Comparison of ENCODE assay signal across 17 cellular contexts in the genomic region with DNA sequence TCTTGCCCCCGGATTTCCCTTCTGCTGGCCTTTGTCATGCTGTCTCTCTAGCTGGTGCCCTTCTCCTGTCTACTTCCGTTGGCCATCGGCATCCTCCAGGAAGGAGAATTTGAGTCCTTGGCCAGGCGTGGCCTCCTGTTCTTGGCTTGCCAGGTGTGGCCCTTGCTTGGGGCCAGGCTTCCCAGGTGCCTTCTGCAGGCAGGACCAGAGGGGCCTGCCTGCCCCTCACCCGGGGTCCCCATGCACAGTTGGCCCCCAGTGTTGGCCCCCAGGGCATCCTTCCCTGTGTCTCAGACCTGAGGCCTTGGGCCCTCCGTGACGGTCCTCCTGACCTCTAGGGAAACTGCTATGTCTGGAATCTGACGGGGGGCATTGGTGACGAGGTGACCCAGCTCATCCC. TPM values are rescaled to one million over a fixed set of nuclear protein-coding genes. Genes with fewer than 3 reads are reported as not detected.
A peak's percentile ranks its signal among the peaks of the same experiment; 100 is the strongest.
DNase-seq lines count a peak whose midpoint lies in the region; ATAC-seq and TF ChIP-seq lines count a peak whose summit lies in the region.
"Had no signal": no experiment of that assay in that cellular context is flagged by ENCODE, and none has a peak within 500 bp of the region (broad histone marks: within the 10 kb centered on the region; RNA-seq: fewer than 3 reads in every experiment).

No MANE protein-coding gene starts in this region.

- no peaks in the 10 kb centered on the region for H3K36me3 Mint-ChIP-seq in CD4-positive, CD25-positive, alpha-beta regulatory T cell
- H3K36me3 Mint-ChIP-seq in activated T-helper 1 cell treated with anti-CD3 and anti-CD28 coated beads, Interleukin-12 subunit alpha, Interleukin-12 subunit beta, Interleukin-2, Interleukin-4 antibody, amounts not matched to agents 30 ng/mL and 10 ng/mL and 1 ng/mL, durations not matched to agents 14 hours and 24 hours and 36 hours (ENCODE audit: low read depth): peaks cover 19% of the 10 kb centered on the region
- H3K36me3 Mint-ChIP-seq in naive B cell: peaks cover 0 to 9% of the 10 kb centered on the region in 2 donors

- no peak for TF ChIP-seq CTCF in 22Rv1 (IDR thresholded peaks at IDR 0.05)

- peak overlapping the region in 1 of 3 donors; percentile 62 for H3K27ac Mint-ChIP-seq in CD4-positive, CD25-positive, alpha-beta regulatory T cell
- H3K27ac Mint-ChIP-seq in activated T-helper 1 cell treated with anti-CD3 and anti-CD28 coated beads, Interleukin-12 subunit alpha, Interleukin-12 subunit beta, Interleukin-2, Interleukin-4 antibody, amounts not matched to agents 30 ng/mL and 10 ng/mL and 1 ng/mL, durations not matched to agents 14 hours and 24 hours and 36 hours: peak overlapping the region; percentile 67
- peak overlapping the region in 2 of 6 donors; percentile 54 to 78 for H3K27ac Mint-ChIP-seq in naive B cell

- H3K27me3 ChIP-seq in CD4-positive, CD25-positive, alpha-beta regulatory T cell (ENCODE audit: control insufficient read depth, insufficient read depth, low read length): no peaks in the 10 kb centered on the region
- H3K27me3 ChIP-seq: sigmoid colon, SJCRH30 had no signal

- peak overlapping the region; percentile 85; the same call in 1 of the 2 replicates for H3K27ac ChIP-seq in 22Rv1
- no peak overlapping the region for H3K27ac ChIP-seq in CD4-positive, CD25-positive, alpha-beta regulatory T cell (ENCODE audit: insufficient read depth, low read length, poor library complexity, severe bottlenecking)
- H3K27ac ChIP-seq: sigmoid colon, SJCRH30, thoracic aorta had no signal

- H3K4me1 ChIP-seq in CD4-positive, CD25-positive, alpha-beta regulatory T cell (ENCODE audit: control insufficient read depth, insufficient read depth, low read length, poor library complexity, severe bottlenecking): peaks cover 22% of the 10 kb centered on the region
- H3K4me1 ChIP-seq: SJCRH30 had no signal

- H3K27me3 Mint-ChIP-seq in CD4-positive, CD25-positive, alpha-beta regulatory T cell: peaks cover 4% of the 10 kb centered on the region
- peaks cover 4% of the 10 kb centered on the region for H3K27me3 Mint-ChIP-seq in activated T-helper 1 cell treated with anti-CD3 and anti-CD28 coated beads, Interleukin-12 subunit alpha, Interleukin-12 subunit beta, Interleukin-2, Interleukin-4 antibody, amounts not matched to agents 30 ng/mL and 10 ng/mL and 1 ng/mL, durations not matched to agents 14 hours and 24 hours and 36 hours (ENCODE audit: insufficient read depth)
- no peaks in the 10 kb centered on the region for H3K27me3 Mint-ChIP-seq in naive B cell

- ATAC-seq in CD4-positive, CD25-positive, alpha-beta regulatory T cell (ENCODE audit: low read depth in 2 of 2): no peak
- ATAC-seq in naive B cell (ENCODE audit: low read depth in 2 of 2): no peak
- ATAC-seq in activated CD4-positive, CD25-positive, alpha-beta regulatory T cell treated with anti-CD3 and anti-CD28 coated beads, Interleukin-2, amount 50 U/mL, for 24 hours: no peak

- peak overlapping the region in 3 of 4 donors; percentile 65 to 84 (median 72) for H3K4me3 Mint-ChIP-seq in CD4-positive, CD25-positive, alpha-beta regulatory T cell
- H3K4me3 Mint-ChIP-seq in activated T-helper 1 cell treated with anti-CD3 and anti-CD28 coated beads, Interleukin-12 subunit alpha, Interleukin-12 subunit beta, Interleukin-2, Interleukin-4 antibody, amounts not matched to agents 30 ng/mL and 10 ng/mL and 1 ng/mL, durations not matched to agents 14 hours and 24 hours and 36 hours: peak overlapping the region; percentile 86
- peak overlapping the region in 7 of 8 donors; percentile 19 to 87 (median 68) for H3K4me3 Mint-ChIP-seq in naive B cell

- H3K4me3 ChIP-seq in CD4-positive, CD25-positive, alpha-beta regulatory T cell (ENCODE audit: low read depth, low read length): no peak overlapping the region
- H3K4me3 ChIP-seq: sigmoid colon, SJCRH30, thoracic aorta had no signal

- peaks cover 9% of the 10 kb centered on the region for H3K36me3 ChIP-seq in CD4-positive, CD25-positive, alpha-beta regulatory T cell (ENCODE audit: control insufficient read depth, insufficient read depth, low read length)

- intact Hi-C loops in activated T-helper 1 cell treated with anti-CD3 and anti-CD28 coated beads, Interleukin-12 subunit alpha, Interleukin-12 subunit beta, Interleukin-2, Interleukin-4 antibody, amounts not matched to agents 30 ng/mL and 10 ng/mL and 1 ng/mL, durations not matched to agents 14 hours and 24 hours and 36 hours (cut with micrococcal nuclease): no loop called here

- peaks cover 0 to 28% (median 5%) of the 10 kb centered on the region in 4 donors for H3K4me1 Mint-ChIP-seq in CD4-positive, CD25-positive, alpha-beta regulatory T cell
- H3K4me1 Mint-ChIP-seq in activated T-helper 1 cell treated with anti-CD3 and anti-CD28 coated beads, Interleukin-12 subunit alpha, Interleukin-12 subunit beta, Interleukin-2, Interleukin-4 antibody, amounts not matched to agents 30 ng/mL and 10 ng/mL and 1 ng/mL, durations not matched to agents 14 hours and 24 hours and 36 hours (ENCODE audit: low read depth): peaks cover 33% of the 10 kb centered on the region
- H3K4me1 Mint-ChIP-seq in naive B cell: peaks cover 22 to 34% (median 26%) of the 10 kb centered on the region in 3 donors

- H3K9me3 Mint-ChIP-seq in CD4-positive, CD25-positive, alpha-beta regulatory T cell: peaks cover 0 to 1% (median 0%) of the 10 kb centered on the region in 7 donors
- no peaks in the 10 kb centered on the region for H3K9me3 Mint-ChIP-seq in activated T-helper 1 cell treated with anti-CD3 and anti-CD28 coated beads, Interleukin-12 subunit alpha, Interleukin-12 subunit beta, Interleukin-2, Interleukin-4 antibody, amounts not matched to agents 30 ng/mL and 10 ng/mL and 1 ng/mL, durations not matched to agents 14 hours and 24 hours and 36 hours
- no peaks in the 10 kb centered on the region for H3K9me3 Mint-ChIP-seq in naive B cell
- H3K9me3 Mint-ChIP-seq: activated naive CD4-positive, alpha-beta T cell treated with anti-CD3 and anti-CD28 coated beads, Interleukin-2, amount 10 ng/mL, durations not matched to agents 7 days and 5 days had no signal

- no peak for DNase-seq in CD4-positive, CD25-positive, alpha-beta regulatory T cell
- no peak for DNase-seq in activated T-helper 1 cell treated with anti-CD3 and anti-CD28 coated beads, Interleukin-12 subunit alpha, Interleukin-12 subunit beta, Interleukin-2, Interleukin-4 antibody, amounts not matched to agents 30 ng/mL and 10 ng/mL and 1 ng/mL, durations not matched to agents 14 hours and 24 hours and 36 hours (ENCODE audit: low spot score)
- DNase-seq in naive B cell (no peak), SIG-M5 (lab: John Stamatoyannopoulos, UW) (no peak), UCSD-AML1 (lab: John Stamatoyannopoulos, UW; ENCODE audit: unreplicated experiment) (no peak)
- no peak for DNase-seq in effector CD8-positive, alpha-beta T cell (lab: John Stamatoyannopoulos, UW)
- DNase-seq: activated naive CD4-positive, alpha-beta T cell treated with anti-CD3 and anti-CD28 coated beads, Interleukin-2, amount 10 ng/mL, durations not matched to agents 7 days and 5 days; DMS79; MM.1S; NCI-H2029; NCI-H510A treated with DMSO at 0.1 percent for 48 hours; sigmoid colon; SJCRH30; stimulated activated CD4-positive, alpha-beta T cell treated with anti-CD3 and anti-CD28 coated beads, Interleukin-2, amount 100 ng/mL, for 24 hours had no signal

- H3K9me3 ChIP-seq in CD4-positive, CD25-positive, alpha-beta regulatory T cell (ENCODE audit: control insufficient read depth in 2 of 2, low read length in 2 of 2): no peaks in the 10 kb centered on the region
- H3K9me3 ChIP-seq: sigmoid colon, SJCRH30, thoracic aorta had no signal

RNA-seq across cellular contexts. Expression of a gene that starts 2.6 kb away (rescaled TPM):
- 23.5 TPM for total RNA-seq in CD4-positive, CD25-positive, alpha-beta regulatory T cell
- polyA plus RNA-seq in CD4-positive, CD25-positive, alpha-beta regulatory T cell: 10 to 100 TPM; 20.9 to 31.1 (median 24.3) TPM
- total RNA-seq in activated T-helper 1 cell treated with anti-CD3 and anti-CD28 coated beads, Interleukin-12 subunit alpha, Interleukin-12 subunit beta, Interleukin-2, Interleukin-4 antibody, amounts not matched to agents 30 ng/mL and 10 ng/mL and 1 ng/mL, durations not matched to agents 14 hours and 24 hours and 36 hours: 57.0 and 61.9 TPM in 2 replicates
- 10 to 100 TPM; 28.1 to 43.1 (median 33.4) TPM for polyA plus RNA-seq in naive B cell (ENCODE audit: low read depth in 6 of 6)

RNA-seq across cellular contexts. Expression of a gene that starts 2.8 kb away (rescaled TPM):
- 10.9 TPM for total RNA-seq in CD4-positive, CD25-positive, alpha-beta regulatory T cell
- polyA plus RNA-seq in CD4-positive, CD25-positive, alpha-beta regulatory T cell: under 1 TPM in 2 of 4 donors, not detected in 2; 0.08 to 0.33 TPM
- total RNA-seq in activated T-helper 1 cell treated with anti-CD3 and anti-CD28 coated beads, Interleukin-12 subunit alpha, Interleukin-12 subunit beta, Interleukin-2, Interleukin-4 antibody, amounts not matched to agents 30 ng/mL and 10 ng/mL and 1 ng/mL, durations not matched to agents 14 hours and 24 hours and 36 hours: 24.7 and 25.1 TPM in 2 replicates
- polyA plus RNA-seq in naive B cell (ENCODE audit: low read depth in 6 of 6): under 1 TPM in 2 of 6 donors, not detected in 4; 0.48 to 0.49 TPM

RNA-seq across cellular contexts. Expression of a gene that starts 6.8 kb away (rescaled TPM):
- 14.2 TPM for total RNA-seq in CD4-positive, CD25-positive, alpha-beta regulatory T cell
- polyA plus RNA-seq in CD4-positive, CD25-positive, alpha-beta regulatory T cell: 10 to 100 TPM in 2 of 4 donors, 1 to 10 TPM in 2; 6.1 to 13.4 (median 8.8) TPM
- total RNA-seq in activated T-helper 1 cell treated with anti-CD3 and anti-CD28 coated beads, Interleukin-12 subunit alpha, Interleukin-12 subunit beta, Interleukin-2, Interleukin-4 antibody, amounts not matched to agents 30 ng/mL and 10 ng/mL and 1 ng/mL, durations not matched to agents 14 hours and 24 hours and 36 hours: 37.2 and 37.7 TPM in 2 replicates
- polyA plus RNA-seq in naive B cell (ENCODE audit: low read depth in 6 of 6): 10 to 100 TPM in 2 of 6 donors, 1 to 10 TPM in 4; 5.7 to 11.0 (median 9.5) TPM

RNA-seq across cellular contexts. Expression of a gene that starts 11.5 kb away (rescaled TPM):
- not detected for total RNA-seq in CD4-positive, CD25-positive, alpha-beta regulatory T cell
- not detected for polyA plus RNA-seq in CD4-positive, CD25-positive, alpha-beta regulatory T cell
- 1.0 and 1.2 TPM in 2 replicates for total RNA-seq in activated T-helper 1 cell treated with anti-CD3 and anti-CD28 coated beads, Interleukin-12 subunit alpha, Interleukin-12 subunit beta, Interleukin-2, Interleukin-4 antibody, amounts not matched to agents 30 ng/mL and 10 ng/mL and 1 ng/mL, durations not matched to agents 14 hours and 24 hours and 36 hours
- polyA plus RNA-seq in naive B cell (ENCODE audit: low read depth in 6 of 6): not detected
- total RNA-seq: thoracic aorta had no signal

RNA-seq across cellular contexts. Expression of a gene that starts 15.5 kb away (rescaled TPM):
- total RNA-seq in CD4-positive, CD25-positive, alpha-beta regulatory T cell: 38.7 TPM
- polyA plus RNA-seq in CD4-positive, CD25-positive, alpha-beta regulatory T cell: 10 to 100 TPM; 11.6 to 15.7 (median 14.4) TPM
- 35.6 and 37.4 TPM in 2 replicates for total RNA-seq in activated T-helper 1 cell treated with anti-CD3 and anti-CD28 coated beads, Interleukin-12 subunit alpha, Interleukin-12 subunit beta, Interleukin-2, Interleukin-4 antibody, amounts not matched to agents 30 ng/mL and 10 ng/mL and 1 ng/mL, durations not matched to agents 14 hours and 24 hours and 36 hours
- polyA plus RNA-seq in naive B cell (ENCODE audit: low read depth in 6 of 6): 10 to 100 TPM in 2 of 6 donors, 1 to 10 TPM in 4; 6.4 to 16.1 (median 8.9) TPM
